8 cellular contexts compared by ENCODE assay signal in genomic region chr5:1539393-1540161, GRCh38. TPM values are rescaled to one million over a fixed set of nuclear protein-coding genes. Genes with fewer than 3 reads are reported as not detected.
DNase-seq lines count a peak whose midpoint lies in the region; ATAC-seq and TF ChIP-seq lines count a peak whose summit lies in the region.
"Not testable (repeated sequence)": the region's sequence is repeated elsewhere in the genome, so short reads cannot be mapped to it uniquely, and the experiment has no call there.

No MANE protein-coding gene starts in this region.

- H3K4me3 ChIP-seq in CD4-positive, CD25-positive, alpha-beta regulatory T cell (ENCODE audit: low read depth, low read length); heart left ventricle; sigmoid colon: not testable (repeated sequence)

- peak overlapping the region in 2 of 3 donors; percentile 46 to 49 for H3K27ac Mint-ChIP-seq in CD4-positive, CD25-positive, alpha-beta regulatory T cell
- peak overlapping the region; percentile 49 to 82 for H3K27ac Mint-ChIP-seq in T-cell
- peak overlapping the region; percentile 93 for H3K27ac Mint-ChIP-seq in central memory CD8-positive, alpha-beta T cell (ENCODE audit: low read depth)

- H3K27ac ChIP-seq in CD4-positive, CD25-positive, alpha-beta regulatory T cell (ENCODE audit: insufficient read depth, low read length, poor library complexity, severe bottlenecking); heart left ventricle; sigmoid colon: not testable (repeated sequence)

- H3K4me1 ChIP-seq in CD4-positive, CD25-positive, alpha-beta regulatory T cell (ENCODE audit: control insufficient read depth, insufficient read depth, low read length, poor library complexity, severe bottlenecking) = peaks cover 21% of the 10 kb centered on the region
- H3K4me1 ChIP-seq in heart left ventricle = peaks cover 0 to 34% (median 0%) of the 10 kb centered on the region in 12 donors
- H3K4me1 ChIP-seq in sigmoid colon = peaks cover 0 to 20% (median 3%) of the 10 kb centered on the region in 4 donors

- POLR2A ChIA-PET in T-cell (lab: Charles Lee) = not testable (repeated sequence)

- not testable (repeated sequence) for H3K9me3 Mint-ChIP-seq in CD4-positive, CD25-positive, alpha-beta regulatory T cell; T-cell; central memory CD8-positive, alpha-beta T cell

- H3K9me3 ChIP-seq in CD4-positive, CD25-positive, alpha-beta regulatory T cell (ENCODE audit: control insufficient read depth in 2 of 2, low read length in 2 of 2); heart left ventricle; sigmoid colon: not testable (repeated sequence)

- not testable (repeated sequence) for ATAC-seq in CD4-positive, CD25-positive, alpha-beta regulatory T cell (ENCODE audit: low read depth in 2 of 2); T-cell (replicated peaks in 1 of 4); central memory CD8-positive, alpha-beta T cell (replicated peaks; ENCODE audit: extremely low read depth, poor library complexity, severe bottlenecking); heart left ventricle

- TF ChIP-seq CTCF in heart left ventricle (IDR thresholded peaks at IDR 0.05); sigmoid colon (IDR thresholded peaks at IDR 0.05): not testable (repeated sequence)

- H3K4me3 Mint-ChIP-seq in CD4-positive, CD25-positive, alpha-beta regulatory T cell; T-cell; central memory CD8-positive, alpha-beta T cell: not testable (repeated sequence)

- H3K27me3 Mint-ChIP-seq in CD4-positive, CD25-positive, alpha-beta regulatory T cell; T-cell; central memory CD8-positive, alpha-beta T cell: not testable (repeated sequence)

- TF ChIP-seq POLR2A in heart left ventricle (IDR thresholded peaks at IDR 0.05); sigmoid colon (IDR thresholded peaks at IDR 0.05): not testable (repeated sequence)

- not testable (repeated sequence) for H3K27me3 ChIP-seq in CD4-positive, CD25-positive, alpha-beta regulatory T cell (ENCODE audit: control insufficient read depth, insufficient read depth, low read length); heart left ventricle; sigmoid colon

- H3K36me3 Mint-ChIP-seq in CD4-positive, CD25-positive, alpha-beta regulatory T cell; T-cell: not testable (repeated sequence)
- H3K36me3 Mint-ChIP-seq in central memory CD8-positive, alpha-beta T cell (ENCODE audit: insufficient read depth) = peaks cover 11% of the 10 kb centered on the region

- intact Hi-C loops in heart left ventricle (cut with DNase I); sigmoid colon (cut with DNase I): not testable (repeated sequence)

- WGBS in heart left ventricle, 4 donors = 80 to 83% (median 82%) methylated on average over 5 to 8 of the region's 8 CpGs
- WGBS in sigmoid colon, 2 donors = 78 to 83% methylated on average over 8 of the region's 8 CpGs

- TF ChIP-seq EP300 in sigmoid colon (IDR thresholded peaks at IDR 0.05) = not testable (repeated sequence)

- DNase-seq in CD4-positive, CD25-positive, alpha-beta regulatory T cell; T-cell: not testable (repeated sequence)
- DNase-seq in activated T-cell treated with anti-CD3 and anti-CD28 coated beads, Interleukin-2, amount 50 U/mL, for 48 hours = peak; percentile 7 to 14
- DNase-seq in central memory CD8-positive, alpha-beta T cell (ENCODE audit: low spot score in 2 of 2) = peak in 1 of 2 donors; percentile 7
- DNase-seq in heart left ventricle = peak in 3 of 5 donors; percentile 10 to 44 (median 23)
- peak; percentile 9 for DNase-seq in mucosa of gallbladder (ENCODE audit: low spot score)
- peak; percentile 40 for DNase-seq in sigmoid colon
- peak; percentile 25 for DNase-seq in ureter (ENCODE audit: low spot score)

- peaks cover 15 to 26% (median 23%) of the 10 kb centered on the region in 4 donors for H3K4me1 Mint-ChIP-seq in CD4-positive, CD25-positive, alpha-beta regulatory T cell
- peaks cover 27 to 34% (median 27%) of the 10 kb centered on the region in 3 donors for H3K4me1 Mint-ChIP-seq in T-cell
- peaks cover 37% of the 10 kb centered on the region for H3K4me1 Mint-ChIP-seq in central memory CD8-positive, alpha-beta T cell

- not testable (repeated sequence) for H3K36me3 ChIP-seq in CD4-positive, CD25-positive, alpha-beta regulatory T cell (ENCODE audit: control insufficient read depth, insufficient read depth, low read length); heart left ventricle; sigmoid colon

- CTCF ChIA-PET in T-cell (lab: Charles Lee) = not testable (repeated sequence)

RNA-seq across cellular contexts. Expression of gene LPCAT1, which starts 15.8 kb away (rescaled TPM):
- 34.7 TPM for total RNA-seq in CD4-positive, CD25-positive, alpha-beta regulatory T cell
- 10 to 100 TPM; 21.4 to 29.6 (median 24.2) TPM for polyA plus RNA-seq in CD4-positive, CD25-positive, alpha-beta regulatory T cell
- total RNA-seq in T-cell = 10 to 100 TPM; 27.9 to 57.7 (median 50.3) TPM
- total RNA-seq in heart left ventricle = 10 to 100 TPM in 4 of 9 donors, 1 to 10 TPM in 5; 8.2 to 30.6 (median 9.9) TPM
- 10 to 100 TPM in 1 of 2 donors, 1 to 10 TPM in 1; 9.6 to 21.9 TPM for polyA plus RNA-seq in heart left ventricle
- total RNA-seq in mucosa of gallbladder = 119 TPM
- 10 to 100 TPM; 20.6 to 24.3 (median 22.3) TPM for total RNA-seq in sigmoid colon
- 10 to 100 TPM in 1 of 3 donors, 1 to 10 TPM in 2; 4.2 to 35.1 (median 7.8) TPM for polyA plus RNA-seq in sigmoid colon
- 48.0 TPM for total RNA-seq in ureter
